Comparison of ENCODE assay signal across 13 cellular contexts in genomic region chr3:160810360-160810759, GRCh38. TPM values are rescaled to one million over a fixed set of nuclear protein-coding genes. Genes with fewer than 3 reads are reported as not detected.
DNase-seq lines count a peak whose midpoint lies in the region; ATAC-seq, FAIRE-seq and TF ChIP-seq lines count a peak whose summit lies in the region.
"Had no signal": no experiment of that assay in that cellular context is flagged by ENCODE, and none has a peak within 500 bp of the region (broad histone marks: within the 10 kb centered on the region; RNA-seq: fewer than 3 reads in every experiment).

No MANE protein-coding gene starts in this region.

- peak; percentile 28 for DNase-seq in AG20443 (ENCODE audit: low spot score)
- DNase-seq in RCC 7860 (ENCODE audit: low spot score) = peak; percentile 14
- peak; percentile 67 for DNase-seq in fibroblast of the conjunctiva (ENCODE audit: low read depth)
- no peak for DNase-seq in sciatic nerve (ENCODE audit: low spot score)
- no peak for DNase-seq in Calu3
- DNase-seq in T1000 (lab: John Stamatoyannopoulos, UW) = no peak
- DNase-seq: activated CD4-positive, alpha-beta T cell treated with anti-CD3 and anti-CD28 coated beads, Interleukin-2, amount 50 U/mL, for 1 hour; anterior cingulate cortex; NCI-H1417 had no signal

- ATAC-seq in sciatic nerve (peak; percentile 77), GM18498 (IDR thresholded peaks at IDR 0.05; ENCODE audit: unreplicated experiment) (no peak), HG03457 (IDR thresholded peaks at IDR 0.05; ENCODE audit: unreplicated experiment) (no peak)
- ATAC-seq: Panc1 had no signal

- no peaks in the 10 kb centered on the region for H3K27me3 Mint-ChIP-seq in Calu3 (ENCODE audit: unreplicated experiment)

- H3K27ac Mint-ChIP-seq in Calu3 (ENCODE audit: unreplicated experiment) = no peak overlapping the region
- H3K27ac Mint-ChIP-seq: activated T-helper 1 cell treated with anti-CD3 and anti-CD28 coated beads, Interleukin-12 subunit alpha, Interleukin-12 subunit beta, Interleukin-2, Interleukin-4 antibody, amounts not matched to agents 30 ng/mL and 10 ng/mL and 1 ng/mL, durations not matched to agents 14 hours and 24 hours and 36 hours had no signal

- no peak overlapping the region for H3K4me3 Mint-ChIP-seq in Calu3 (ENCODE audit: low read depth, unreplicated experiment)
- H3K4me3 Mint-ChIP-seq: activated T-helper 1 cell treated with anti-CD3 and anti-CD28 coated beads, Interleukin-12 subunit alpha, Interleukin-12 subunit beta, Interleukin-2, Interleukin-4 antibody, amounts not matched to agents 30 ng/mL and 10 ng/mL and 1 ng/mL, durations not matched to agents 14 hours and 24 hours and 36 hours had no signal

- BruUV-seq in Calu3 (replicated peaks; lab: Mats Ljungman, UMichigan) = no TSS peak

- CTCF ChIA-PET in Calu3 (lab: Charles Lee) = interaction anchor here (1.4 kb wide), 1 partner anchor 10 kb away, joined by 3 read pairs; no protein-coding TSS in a partner anchor

- H3K36me3 Mint-ChIP-seq in Calu3 (ENCODE audit: insufficient read depth, unreplicated experiment) = no peaks in the 10 kb centered on the region

- TF ChIP-seq CTCF in Calu3 (IDR thresholded peaks at IDR 0.05; ENCODE audit: unreplicated experiment) = no peak

- no peaks in the 10 kb centered on the region for H3K9me3 Mint-ChIP-seq in Calu3 (ENCODE audit: low read depth, unreplicated experiment)
- H3K9me3 Mint-ChIP-seq: activated T-helper 1 cell treated with anti-CD3 and anti-CD28 coated beads, Interleukin-12 subunit alpha, Interleukin-12 subunit beta, Interleukin-2, Interleukin-4 antibody, amounts not matched to agents 30 ng/mL and 10 ng/mL and 1 ng/mL, durations not matched to agents 14 hours and 24 hours and 36 hours had no signal

- intact Hi-C loops in sciatic nerve (cut with DNase I) = no loop called here
- intact Hi-C loops in Calu3 (cut with micrococcal nuclease; ENCODE audit: unreplicated experiment) = no loop called here

- peak; percentile 66 for FAIRE-seq in RCC 7860 (lab: Jason Lieb, UNC)

- H3K4me1 Mint-ChIP-seq in Calu3 (ENCODE audit: low read depth, unreplicated experiment) = peaks cover 10% of the 10 kb centered on the region

RNA-seq across cellular contexts. Expression of gene PPM1L, which starts 54.3 kb away (rescaled TPM):
- total RNA-seq in sciatic nerve = 10.0 TPM
- total RNA-seq in Calu3 (2022) = 18.4 and 20.7 TPM in 2 replicates

Comparison
In these comparisons a context has a peak if more than half of its experiments do, and no peak if none do; other contexts are left out.
1. DNase-seq: peak in AG20443 (single experiment), RCC 7860 (single experiment) and fibroblast of the conjunctiva (single experiment); none in sciatic nerve (single experiment), Calu3 (single experiment) and T1000 (single experiment).